8 cellular contexts compared by ENCODE assay signal in genomic region chr12:1661553-1662335, GRCh38. TPM values are rescaled to one million over a fixed set of nuclear protein-coding genes. Genes with fewer than 3 reads are reported as not detected.
DNase-seq lines count a peak whose midpoint lies in the region; ATAC-seq, FAIRE-seq and TF ChIP-seq lines count a peak whose summit lies in the region.

No MANE protein-coding gene starts in this region.

- no peaks in the 10 kb centered on the region for H3K9me3 Mint-ChIP-seq in activated CD4-positive, alpha-beta memory T cell treated with anti-CD3 and anti-CD28 coated beads for 36 hours

- peak; percentile 68 for TF ChIP-seq POLR2A in A549 (IDR thresholded peaks at IDR 0.05; ENCODE audit: low read length)

- H3K27me3 Mint-ChIP-seq in activated CD4-positive, alpha-beta memory T cell treated with anti-CD3 and anti-CD28 coated beads for 36 hours, result no peaks in the 10 kb centered on the region

- H3K4me2 ChIP-seq in A549, result peak overlapping the region; percentile 98

- peak overlapping the region; percentile 60 to 94 for H3K27ac ChIP-seq in A549
- peak overlapping the region; percentile 98 for H3K27ac ChIP-seq in duodenal mucosa (ENCODE audit: low read depth, low read length)
- H3K27ac ChIP-seq in lower lobe of right lung, result peak overlapping the region; percentile 86

- H3K27me3 ChIP-seq in duodenal mucosa (ENCODE audit: control insufficient read depth in 1 of 2, insufficient read depth in 2 of 2, low read length in 2 of 2) (no peaks in the 10 kb centered on the region), lower lobe of right lung (ENCODE audit: low read depth) (no peaks in the 10 kb centered on the region)

- no peak for FAIRE-seq in A549 (lab: Jason Lieb, UNC)

- intact Hi-C loops in activated CD4-positive, alpha-beta memory T cell treated with anti-CD3 and anti-CD28 coated beads for 36 hours (cut with micrococcal nuclease), result loop anchor here (1.0 to 2.0 kb wide), 2 partner anchors 29 to 129 kb away; no protein-coding TSS in a partner anchor
- intact Hi-C loops in lower lobe of right lung (cut with DNase I), result no loop called here

- peaks cover 29% of the 10 kb centered on the region for H3K4me1 Mint-ChIP-seq in activated CD4-positive, alpha-beta memory T cell treated with anti-CD3 and anti-CD28 coated beads for 36 hours (ENCODE audit: low read depth)

- DNase-seq in A549 (ENCODE audit: low read depth in 1 of 2, low spot score in 1 of 2) (peak; percentile 83 to 91), NCI-H69 (lab: John Stamatoyannopoulos, UW) (peak; percentile 94), lower lobe of right lung (peak; percentile 97)
- peak; percentile 91 for DNase-seq in activated CD4-positive, alpha-beta memory T cell treated with anti-CD3 and anti-CD28 coated beads for 36 hours
- DNase-seq in stimulated activated CD4-positive, alpha-beta T cell treated with anti-CD3 and anti-CD28 coated beads, Interleukin-4, amount 100 ng/mL, for 4 hours, result peak; percentile 74 to 77

- H3K4me1 ChIP-seq in A549 (peaks cover 21% of the 10 kb centered on the region; the same call in 2 of the 3 replicates), duodenal mucosa (ENCODE audit: control insufficient read depth in 1 of 2, insufficient read depth in 2 of 2, low read length in 2 of 2) (peaks cover 21 to 28% of the 10 kb centered on the region in 2 donors), lower lobe of right lung (peaks cover 50% of the 10 kb centered on the region)

- POLR2A ChIA-PET in A549 (lab: Yijun Ruan, JAX), result interaction anchor here (0.5 to 2.3 kb wide), 4 partner anchors 13 to 449 kb away, joined by 3 to 19 read pairs (median 4); partner anchors contain the start of gene ADIPOR2
- POLR2A ChIA-PET in activated CD4-positive, alpha-beta memory T cell treated with anti-CD3 and anti-CD28 coated beads for 36 hours (lab: Charles Lee), result interaction anchor here (0.5 to 1.7 kb wide), 2 partner anchors 29 to 1252 kb away, joined by 3 to 14 read pairs; partner anchors contain the start of gene ADIPOR2

- H3K36me3 Mint-ChIP-seq in activated CD4-positive, alpha-beta memory T cell treated with anti-CD3 and anti-CD28 coated beads for 36 hours, result no peaks in the 10 kb centered on the region

- no peak for TF ChIP-seq CTCF in A549 (IDR thresholded peaks at IDR 0.05)
- no peak for TF ChIP-seq CTCF in lower lobe of right lung (IDR thresholded peaks at IDR 0.05)

- H3K9me3 ChIP-seq in A549 (no peaks in the 10 kb centered on the region), duodenal mucosa (ENCODE audit: control insufficient read depth in 1 of 2, low read length in 2 of 2) (no peaks in the 10 kb centered on the region), lower lobe of right lung (no peaks in the 10 kb centered on the region)

- peak overlapping the region; percentile 64 for H3K27ac Mint-ChIP-seq in activated CD4-positive, alpha-beta memory T cell treated with anti-CD3 and anti-CD28 coated beads for 36 hours

- CTCF ChIA-PET in A549 (lab: Yijun Ruan, JAX), result interaction anchor here (0.6 to 16.2 kb wide), 5 partner anchors 9 to 278 kb away, joined by 3 to 483 read pairs (median 3); partner anchors contain the start of gene WNT5B
- CTCF ChIA-PET in activated CD4-positive, alpha-beta memory T cell treated with anti-CD3 and anti-CD28 coated beads for 36 hours (lab: Charles Lee), result interaction anchor here (0.7 to 19.1 kb wide), 6 partner anchors 9 to 278 kb away, joined by 3 to 498 read pairs (median 6); no protein-coding TSS in a partner anchor

- 24% methylated on average over 39 of the region's 69 CpGs for WGBS in A549 (ENCODE audit: missing lambda C conversion rate)

- H3K4me3 ChIP-seq in A549 (peak overlapping the region; percentile 45), duodenal mucosa (ENCODE audit: low read depth in 1 of 2, low read length in 2 of 2) (peak overlapping the region; percentile 53 to 59), lower lobe of right lung (peak overlapping the region; percentile 50)

- peak; percentile 91 to 92 for ATAC-seq in A549
- peak; percentile 61 for ATAC-seq in GM18861 (IDR thresholded peaks at IDR 0.05; ENCODE audit: unreplicated experiment)
- peak; percentile 66 for ATAC-seq in HG03520 (IDR thresholded peaks at IDR 0.05; ENCODE audit: unreplicated experiment)
- peak; percentile 90 to 95 for ATAC-seq in lower lobe of right lung

- TF ChIP-seq EP300 in A549 (IDR thresholded peaks at IDR 0.05), result no peak

- no peak for TF ChIP-seq RAD21 in A549 (conservative IDR thresholded peaks at IDR 0.05 in 1 of 2, IDR thresholded peaks at IDR 0.05 in 1 of 2)

- peak overlapping the region; percentile 73 for H3K4me3 Mint-ChIP-seq in activated CD4-positive, alpha-beta memory T cell treated with anti-CD3 and anti-CD28 coated beads for 36 hours

- H3K36me3 ChIP-seq in duodenal mucosa (ENCODE audit: control insufficient read depth in 1 of 2, insufficient read depth in 2 of 2, low read length in 2 of 2), result no peaks in the 10 kb centered on the region
- H3K36me3 ChIP-seq in lower lobe of right lung, result no peaks in the 10 kb centered on the region

- peak overlapping the region; percentile 58 to 83 for H3K9ac ChIP-seq in duodenal mucosa (ENCODE audit: low read depth in 1 of 2, low read length in 2 of 2)

TF ChIP-seq in A549, 52 proteins besides CTCF, POLR2A, EP300 and RAD21 (continues in another document):
- TF ChIP-seq SMC3 (IDR thresholded peaks at IDR 0.05) (no peak), KDM5A (IDR thresholded peaks at IDR 0.05) (no peak), ELK1 (IDR thresholded peaks at IDR 0.05; ENCODE audit: low read depth, low read length) (no peak), MYC (IDR thresholded peaks at IDR 0.05; ENCODE audit: borderline replicate concordance, low read length) (peak; percentile 82; the same call in 1 of the 2 replicates), RNF2 (IDR thresholded peaks at IDR 0.05; ENCODE audit: borderline replicate concordance, low read depth) (no peak), POLR2AphosphoS2 (conservative IDR thresholded peaks at IDR 0.05; ENCODE audit: low read length) (no peak), USF2 (IDR thresholded peaks at IDR 0.05) (no peak), MAX (IDR thresholded peaks at IDR 0.05) (peak; percentile 93), HOXB13 (CRISPR knock-in tag; IDR thresholded peaks at IDR 0.05; ENCODE audit: low read depth) (no peak), CBX8 (IDR thresholded peaks at IDR 0.05) (no peak), BHLHE40 (IDR thresholded peaks at IDR 0.05; ENCODE audit: low read depth, low read length) (peak; percentile 83), SREBF2 (IDR thresholded peaks at IDR 0.05) (no peak), PBX3 (IDR thresholded peaks at IDR 0.05) (no peak), ESRRA (IDR thresholded peaks at IDR 0.05; ENCODE audit: borderline replicate concordance, low read length) (no peak), TFCP2L1 (CRISPR knock-in tag; IDR thresholded peaks at IDR 0.05) (0 out of 2 replicates have a peak, but pooled peaks have one; percentile 39), CHD2 (IDR thresholded peaks at IDR 0.05; ENCODE audit: low read length, partially characterized antibody) (peak; percentile 47), EHMT2 (IDR thresholded peaks at IDR 0.05; ENCODE audit: low read depth) (no peak), JUN (IDR thresholded peaks at IDR 0.05) (peak in 1 of 2 experiments; percentile 52; a peak in 2 of 5 replicates)

RNA-seq across cellular contexts. Expression of gene ADIPOR2, which starts 29.1 kb away (rescaled TPM):
- polyA plus RNA-seq in A549 (2011; rRNA removed) (65.4 and 80.0 TPM in 2 replicates), A549 (2017; fragmentation: RNase III; extraction: RNeasy Plus Mini Kit Qiagen cat#74134 plus additional on column Dnase treatment) (52.3 to 60.4 TPM (median 59.8 TPM) in 3 replicates)
- polyA plus RNA-seq in A549 (2012; cell fraction: cytosol; rRNA removed), result 23.7 and 31.8 TPM in 2 replicates
- 12.0 and 21.8 TPM in 2 replicates for polyA plus RNA-seq in A549 (2012; cell fraction: nucleus; rRNA removed)
- polyA minus RNA-seq in A549 (2011; rRNA and poly(A)+ RNA removed), result 42.8 and 50.1 TPM in 2 replicates
- 10 to 100 TPM; 43.8 to 47.3 TPM for total RNA-seq in activated CD4-positive, alpha-beta memory T cell treated with anti-CD3 and anti-CD28 coated beads for 36 hours
- total RNA-seq in lower lobe of right lung, result 83.8 TPM

RNA-seq across cellular contexts. Expression of gene WNT5B, which starts 32.7 kb away (rescaled TPM):
- 1.3 TPM in 2 replicates for polyA plus RNA-seq in A549 (2011; rRNA removed)
- 1.0 and 2.1 TPM in 2 replicates for polyA plus RNA-seq in A549 (2012; cell fraction: cytosol; rRNA removed)
- 4.0 and 4.2 TPM in 2 replicates for polyA plus RNA-seq in A549 (2012; cell fraction: nucleus; rRNA removed)
- polyA plus RNA-seq in A549 (2017; fragmentation: RNase III; extraction: RNeasy Plus Mini Kit Qiagen cat#74134 plus additional on column Dnase treatment), result 1.0 to 1.6 TPM (median 1.5 TPM) in 3 replicates
- polyA minus RNA-seq in A549 (2011; rRNA and poly(A)+ RNA removed), result 1.4 and 2.9 TPM in 2 replicates
- not detected for total RNA-seq in activated CD4-positive, alpha-beta memory T cell treated with anti-CD3 and anti-CD28 coated beads for 36 hours
- 6.1 TPM for total RNA-seq in lower lobe of right lung

Comparison
In these comparisons a context has a peak if more than half of its experiments do, and no peak if none do; other contexts are left out.
1. Peak in every context shown above with its lines: DNase-seq, ATAC-seq, H3K4me3 ChIP-seq and H3K27ac ChIP-seq.